ENCODE assay signal across 7 cellular contexts in the genomic region with DNA sequence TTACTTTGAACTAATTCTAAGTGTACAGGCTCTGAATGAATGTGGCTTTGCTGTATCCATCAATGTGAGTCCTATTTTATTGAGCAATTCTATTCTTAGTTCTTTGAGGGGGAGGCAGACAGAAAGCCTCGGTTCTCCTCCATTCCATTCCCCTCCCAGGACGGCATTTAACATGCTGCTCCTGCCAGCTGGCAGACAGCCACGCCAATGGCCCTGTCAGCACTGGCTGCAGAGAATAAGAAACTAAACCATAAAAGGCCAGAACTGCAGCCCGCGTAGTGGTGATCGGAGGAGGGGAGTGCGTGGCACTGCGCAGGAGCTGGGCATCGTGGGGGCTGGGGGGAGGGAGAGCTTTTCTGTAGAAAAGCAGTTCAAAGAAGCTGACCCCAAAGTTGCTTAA.
DNase-seq lines count a peak whose midpoint lies in the region; ATAC-seq and TF ChIP-seq lines count a peak whose summit lies in the region.

No MANE protein-coding gene starts in this region.

- no peaks in the 10 kb centered on the region for H3K36me3 Mint-ChIP-seq in activated naive CD4-positive, alpha-beta T cell treated with anti-CD3 and anti-CD28 coated beads for 36 hours (ENCODE audit: low read depth)
- H3K36me3 Mint-ChIP-seq in Caco-2 (ENCODE audit: insufficient read depth, unreplicated experiment) = no peaks in the 10 kb centered on the region

- H3K9me3 Mint-ChIP-seq in activated naive CD4-positive, alpha-beta T cell treated with anti-CD3 and anti-CD28 coated beads for 36 hours = peaks cover 5% of the 10 kb centered on the region
- H3K9me3 Mint-ChIP-seq in Caco-2 (ENCODE audit: unreplicated experiment) = no peaks in the 10 kb centered on the region

- no peaks in the 10 kb centered on the region for H3K27me3 ChIP-seq in duodenal mucosa (ENCODE audit: control insufficient read depth in 1 of 2, insufficient read depth in 2 of 2, low read length in 2 of 2)
- H3K27me3 ChIP-seq in upper lobe of right lung = no peaks in the 10 kb centered on the region
- H3K27me3 ChIP-seq in Caco-2 (replicated peaks; ENCODE audit: control insufficient read depth, insufficient read depth, low read length) = no peaks in the 10 kb centered on the region

- ATAC-seq in upper lobe of right lung (peak; percentile 68), GM21786 (IDR thresholded peaks at IDR 0.05; ENCODE audit: unreplicated experiment) (no peak)

- H3K9ac ChIP-seq in duodenal mucosa (ENCODE audit: low read depth in 1 of 2, low read length in 2 of 2) = peak overlapping the region in 1 of 2 donors; percentile 33

- H3K4me1 ChIP-seq in duodenal mucosa (ENCODE audit: control insufficient read depth in 1 of 2, insufficient read depth in 2 of 2, low read length in 2 of 2) (peaks cover 14 to 51% of the 10 kb centered on the region in 2 donors), upper lobe of right lung (peaks cover 70% of the 10 kb centered on the region), Caco-2 (peaks cover 7% of the 10 kb centered on the region; the same call in 1 of the 2 replicates)

- no peak overlapping the region for H3K4me3 Mint-ChIP-seq in activated naive CD4-positive, alpha-beta T cell treated with anti-CD3 and anti-CD28 coated beads for 36 hours
- no peak overlapping the region for H3K4me3 Mint-ChIP-seq in Caco-2 (ENCODE audit: unreplicated experiment)

- H3K27ac ChIP-seq in duodenal mucosa (ENCODE audit: low read depth, low read length) (peak overlapping the region; percentile 73), upper lobe of right lung (peak overlapping the region; percentile 80)

- H3K27me3 Mint-ChIP-seq in activated naive CD4-positive, alpha-beta T cell treated with anti-CD3 and anti-CD28 coated beads for 36 hours (ENCODE audit: low read depth) = peaks cover 11% of the 10 kb centered on the region
- H3K27me3 Mint-ChIP-seq in Caco-2 (ENCODE audit: insufficient read depth, unreplicated experiment) = no peaks in the 10 kb centered on the region

- TF ChIP-seq CTCF in upper lobe of right lung (IDR thresholded peaks at IDR 0.05) = no peak
- TF ChIP-seq CTCF in Caco-2 (IDR thresholded peaks at IDR 0.05; ENCODE audit: insufficient read depth in 1 of 2, low read depth in 1 of 2, low read length in 1 of 2, severe bottlenecking in 1 of 2, unreplicated experiment in 1 of 2) = no peak

- intact Hi-C loops in upper lobe of right lung (cut with DNase I) (no loop called here), Caco-2 (cut with micrococcal nuclease; ENCODE audit: unreplicated experiment) (no loop called here)
- intact Hi-C loops in activated naive CD4-positive, alpha-beta T cell treated with anti-CD3 and anti-CD28 coated beads for 36 hours (cut with micrococcal nuclease) = no loop called here

- H3K36me3 ChIP-seq in duodenal mucosa (ENCODE audit: control insufficient read depth in 1 of 2, insufficient read depth in 2 of 2, low read length in 2 of 2) (peaks cover 0 to under 1% of the 10 kb centered on the region in 2 donors), upper lobe of right lung (peaks cover 25% of the 10 kb centered on the region), Caco-2 (ENCODE audit: control insufficient read depth, insufficient read depth, low read length) (0 out of 2 replicates have a peak, but pooled peaks cover 1% of the 10 kb centered on the region)

- no peaks in the 10 kb centered on the region for H3K4me1 Mint-ChIP-seq in activated naive CD4-positive, alpha-beta T cell treated with anti-CD3 and anti-CD28 coated beads for 36 hours (ENCODE audit: low read depth)
- no peaks in the 10 kb centered on the region for H3K4me1 Mint-ChIP-seq in Caco-2 (ENCODE audit: low read depth, unreplicated experiment)

- no peak overlapping the region for H3K27ac Mint-ChIP-seq in activated naive CD4-positive, alpha-beta T cell treated with anti-CD3 and anti-CD28 coated beads for 36 hours
- H3K27ac Mint-ChIP-seq in Caco-2 (ENCODE audit: unreplicated experiment) = no peak overlapping the region

- H3K4me3 ChIP-seq in duodenal mucosa (ENCODE audit: low read depth in 1 of 2, low read length in 2 of 2) (no peak overlapping the region), upper lobe of right lung (no peak overlapping the region), Caco-2 (ENCODE audit: low read depth, low read length) (no peak overlapping the region)

- no TSS peak for BruUV-seq in Caco-2 (replicated peaks; lab: Mats Ljungman, UMichigan)

- H3K9me3 ChIP-seq in duodenal mucosa (ENCODE audit: control insufficient read depth in 1 of 2, low read length in 2 of 2) (no peaks in the 10 kb centered on the region), upper lobe of right lung (no peaks in the 10 kb centered on the region), Caco-2 (no peaks in the 10 kb centered on the region)

- CTCF ChIA-PET in activated naive CD4-positive, alpha-beta T cell treated with anti-CD3 and anti-CD28 coated beads for 36 hours (lab: Charles Lee) = interaction anchor here (1.0 to 1.9 kb wide), 2 partner anchors 8 to 9 kb away, joined by 3 to 5 read pairs; no protein-coding TSS in a partner anchor
- CTCF ChIA-PET in Caco-2 (lab: Charles Lee) = interaction anchor here (1.4 kb wide), 1 partner anchor 63 kb away, joined by 3 read pairs; no protein-coding TSS in a partner anchor

- POLR2A ChIA-PET in Caco-2 (lab: Charles Lee) = no interaction called here

- peak; percentile 22 for DNase-seq in NCI-H2171 treated with DMSO at 0.1 percent for 48 hours (lab: John Stamatoyannopoulos, UW)
- DNase-seq in mesenteric fat pad (ENCODE audit: low spot score) = peak; percentile 92
- peak; percentile 94 for DNase-seq in upper lobe of right lung
- no peak for DNase-seq in activated naive CD4-positive, alpha-beta T cell treated with anti-CD3 and anti-CD28 coated beads for 36 hours
- DNase-seq in Caco-2 = no peak

Comparison
In these comparisons a context has a peak if more than half of its experiments do, and no peak if none do; other contexts are left out.
1. DNase-seq: peak in NCI-H2171 treated with DMSO at 0.1 percent for 48 hours (single experiment), mesenteric fat pad (single experiment) and upper lobe of right lung (single experiment); none in activated naive CD4-positive, alpha-beta T cell treated with anti-CD3 and anti-CD28 coated beads for 36 hours (single experiment) and Caco-2 (0 of 2).